Comparison of ENCODE assay signal across 10 cellular contexts in genomic region chrX:33183366-33183765, GRCh38. TPM values are rescaled to one million over a fixed set of nuclear protein-coding genes. Genes with fewer than 3 reads are reported as not detected.
DNase-seq lines count a peak whose midpoint lies in the region; ATAC-seq lines count a peak whose summit lies in the region.
"Had no signal": no experiment of that assay in that cellular context is flagged by ENCODE, and none has a peak within 500 bp of the region (broad histone marks: within the 10 kb centered on the region; RNA-seq: fewer than 3 reads in every experiment).

No MANE protein-coding gene starts in this region.

- DNase-seq in HCEC 1CT = peak; percentile 59
- peak; percentile 82 to 92 for DNase-seq in SJCRH30
- peak; percentile 37 for DNase-seq in left cardiac atrium
- peak; percentile 43 for DNase-seq in skeletal muscle cell (ENCODE audit: low read depth)
- no peak for DNase-seq in activated CD8-positive, alpha-beta memory T cell treated with anti-CD3 and anti-CD28 coated beads, Interleukin-2, amount 10 ng/mL, durations not matched to agents 7 days and 5 days
- no peak for DNase-seq in activated naive CD4-positive, alpha-beta T cell treated with Interleukin-2 at 50 U/mL for 16 hours
- no peak for DNase-seq in KG1 (lab: John Stamatoyannopoulos, UW)
- DNase-seq: activated CD4-positive, alpha-beta T cell treated with anti-CD3 and anti-CD28 coated beads for 48 hours; PC-9 had no signal

- H3K4me1 Mint-ChIP-seq in activated CD8-positive, alpha-beta memory T cell treated with anti-CD3 and anti-CD28 coated beads, Interleukin-2, amount 10 ng/mL, durations not matched to agents 7 days and 5 days = no peaks in the 10 kb centered on the region

- no peaks in the 10 kb centered on the region for H3K9me3 Mint-ChIP-seq in activated CD8-positive, alpha-beta memory T cell treated with anti-CD3 and anti-CD28 coated beads, Interleukin-2, amount 10 ng/mL, durations not matched to agents 7 days and 5 days (ENCODE audit: low read depth)

- no peak overlapping the region for H3K4me3 Mint-ChIP-seq in activated CD8-positive, alpha-beta memory T cell treated with anti-CD3 and anti-CD28 coated beads, Interleukin-2, amount 10 ng/mL, durations not matched to agents 7 days and 5 days

- H3K36me3 ChIP-seq in SJCRH30 = no peaks in the 10 kb centered on the region

- no peaks in the 10 kb centered on the region for H3K27me3 ChIP-seq in SJCRH30

- no peaks in the 10 kb centered on the region for H3K36me3 Mint-ChIP-seq in activated CD8-positive, alpha-beta memory T cell treated with anti-CD3 and anti-CD28 coated beads, Interleukin-2, amount 10 ng/mL, durations not matched to agents 7 days and 5 days

- H3K27ac ChIP-seq in SJCRH30 = peak overlapping the region; percentile 70
- H3K27ac ChIP-seq: PC-9 had no signal

- no peak overlapping the region for H3K27ac Mint-ChIP-seq in activated CD8-positive, alpha-beta memory T cell treated with anti-CD3 and anti-CD28 coated beads, Interleukin-2, amount 10 ng/mL, durations not matched to agents 7 days and 5 days

- no peaks in the 10 kb centered on the region for H3K27me3 Mint-ChIP-seq in activated CD8-positive, alpha-beta memory T cell treated with anti-CD3 and anti-CD28 coated beads, Interleukin-2, amount 10 ng/mL, durations not matched to agents 7 days and 5 days

- CTCF ChIA-PET in activated CD8-positive, alpha-beta memory T cell treated with anti-CD3 and anti-CD28 coated beads, Interleukin-2, amount 10 ng/mL, durations not matched to agents 7 days and 5 days (lab: Charles Lee) = no interaction called here

- ATAC-seq in left cardiac atrium = peak; percentile 63 to 84
- no peak for ATAC-seq in activated CD8-positive, alpha-beta memory T cell treated with anti-CD3 and anti-CD28 coated beads, Interleukin-2, amount 10 ng/mL, durations not matched to agents 7 days and 5 days
- ATAC-seq in GM21723 (IDR thresholded peaks at IDR 0.05; ENCODE audit: unreplicated experiment) = no peak

- peaks cover 6% of the 10 kb centered on the region for H3K4me1 ChIP-seq in SJCRH30

- no peaks in the 10 kb centered on the region for H3K9me3 ChIP-seq in SJCRH30 (replicated peaks)

- H3K4me3 ChIP-seq in SJCRH30 (no peak overlapping the region), skeletal muscle cell (ENCODE audit: low read depth, low read length) (no peak overlapping the region)
- H3K4me3 ChIP-seq: PC-9 had no signal

- intact Hi-C loops in left cardiac atrium (cut with DNase I) = no loop called here

RNA-seq across cellular contexts. Expression of gene DMD, which starts 28.0 kb away (rescaled TPM):
- total RNA-seq in SJCRH30 (2014; rRNA removed; shearing (Covaris generic)) = 80.7 and 94.8 TPM in 2 replicates
- 100 to 1,000 TPM; 134 to 137 TPM for total RNA-seq in left cardiac atrium
- total RNA-seq in activated CD8-positive, alpha-beta memory T cell treated with anti-CD3 and anti-CD28 coated beads, Interleukin-2, amount 10 ng/mL, durations not matched to agents 7 days and 5 days = 1 to 10 TPM in 1 of 2 experiments, under 1 TPM in 1; 0.32 to 8.4 TPM

Comparison
In these comparisons a context has a peak if more than half of its experiments do, and no peak if none do; other contexts are left out.
1. DNase-seq: peak in HCEC 1CT (single experiment), SJCRH30 (2 of 2), left cardiac atrium (single experiment) and skeletal muscle cell (single experiment); none in activated CD8-positive, alpha-beta memory T cell treated with anti-CD3 and anti-CD28 coated beads, Interleukin-2, amount 10 ng/mL, durations not matched to agents 7 days and 5 days (single experiment), activated naive CD4-positive, alpha-beta T cell treated with Interleukin-2 at 50 U/mL for 16 hours (single experiment) and KG1 (single experiment).
2. ATAC-seq: peak in left cardiac atrium (2 of 2); none in activated CD8-positive, alpha-beta memory T cell treated with anti-CD3 and anti-CD28 coated beads, Interleukin-2, amount 10 ng/mL, durations not matched to agents 7 days and 5 days (single experiment) and GM21723 (single experiment).